ENCODE assay signal across 10 cellular contexts in genomic region chr2:174631009-174631981, GRCh38. TPM values are rescaled to one million over a fixed set of nuclear protein-coding genes. Genes with fewer than 3 reads are reported as not detected.
DNase-seq lines count a peak whose midpoint lies in the region; ATAC-seq, FAIRE-seq and TF ChIP-seq lines count a peak whose summit lies in the region.
"Had no signal": no experiment of that assay in that cellular context is flagged by ENCODE, and none has a peak within 500 bp of the region (broad histone marks: within the 10 kb centered on the region; RNA-seq: fewer than 3 reads in every experiment).

No MANE protein-coding gene starts in this region.

- 39% methylated on average over 11 of the region's 11 CpGs for WGBS in GM12878 (ENCODE audit: insufficient coverage, insufficient replicate concordance, low lambda C conversion rate, missing lambda C conversion rate)

- no peaks in the 10 kb centered on the region for H3K27me3 ChIP-seq in CD4-positive, alpha-beta memory T cell (ENCODE audit: insufficient read depth, low read length)
- no peaks in the 10 kb centered on the region for H3K27me3 ChIP-seq in Loucy (ENCODE audit: insufficient read depth, low read length, poor library complexity, severe bottlenecking)
- no peaks in the 10 kb centered on the region for H3K27me3 ChIP-seq in GM12878 (replicated peaks in 1 of 2; ENCODE audit: control insufficient read depth in 2 of 2, insufficient read depth in 2 of 2, low read length in 1 of 2)

- no peak for TF ChIP-seq CTCF in Loucy (conservative IDR thresholded peaks at IDR 0.05; ENCODE audit: low read length)
- no peak for TF ChIP-seq CTCF in GM12878 (IDR thresholded peaks at IDR 0.05 in 2 of 3, conservative IDR thresholded peaks at IDR 0.05 in 1 of 3; ENCODE audit: control insufficient read depth in 2 of 3, extremely low read depth in 1 of 3, insufficient read depth in 1 of 3, low read depth in 3 of 3, low read length in 3 of 3)

- H3K4me3 ChIP-seq in CD4-positive, alpha-beta memory T cell (ENCODE audit: low read length in 2 of 2), result peak overlapping the region; percentile 64 to 72
- H3K4me3 ChIP-seq in Loucy (ENCODE audit: low read length, poor library complexity, severe bottlenecking) (peak overlapping the region; percentile 83), GM12878 (peak overlapping the region; percentile 84)

- H3K4me1 ChIP-seq in CD4-positive, alpha-beta memory T cell (ENCODE audit: insufficient read depth, low read length), result peaks cover 80% of the 10 kb centered on the region
- H3K4me1 ChIP-seq in Loucy (ENCODE audit: insufficient read depth, low read length, poor library complexity, severe bottlenecking) (peaks cover 79% of the 10 kb centered on the region), GM12878 (ENCODE audit: control insufficient read depth, insufficient read depth, low read length) (peaks cover 22% of the 10 kb centered on the region)

- no peak for FAIRE-seq in GM12878 (lab: Jason Lieb, UNC)

- RAD21 ChIA-PET in GM12878 (lab: Charles Lee; ENCODE audit: unreplicated experiment), result interaction anchor here (1.1 to 5.5 kb wide), 4 partner anchors 19 to 169 kb away, joined by 3 to 137 read pairs (median 9); no protein-coding TSS in a partner anchor

- H3K36me3 ChIP-seq in CD4-positive, alpha-beta memory T cell (ENCODE audit: insufficient read depth, low read length), result peaks cover 13% of the 10 kb centered on the region
- H3K36me3 ChIP-seq in Loucy (ENCODE audit: insufficient read depth, low read length), result peaks cover 5% of the 10 kb centered on the region; the same call in 1 of the 2 replicates
- peaks cover 0 to 8% of the 10 kb centered on the region in 2 experiments; a peak in 2 of 4 replicates for H3K36me3 ChIP-seq in GM12878 (ENCODE audit: control insufficient read depth in 2 of 2, insufficient read depth in 2 of 2, low read length in 1 of 2)

- H4K20me1 ChIP-seq in Loucy (ENCODE audit: insufficient read depth, low read length, poor library complexity, severe bottlenecking) (peaks cover 49% of the 10 kb centered on the region), GM12878 (ENCODE audit: control insufficient read depth, insufficient read depth) (no peaks in the 10 kb centered on the region)

- no peak for DNase-seq in CD4-positive, alpha-beta memory T cell
- no peak for DNase-seq in GM12878 (ENCODE audit: low read depth, low spot score)
- peak; percentile 86 for DNase-seq in non-pigmented ciliary epithelial cell (ENCODE audit: low read depth)
- DNase-seq in NCI-H2029 (lab: John Stamatoyannopoulos, UW), result no peak
- DNase-seq in activated effector memory CD4-positive, alpha-beta T cell treated with Interleukin-2 at 50 U/mL for 16 hours, result no peak
- DNase-seq in GF-D8 (lab: John Stamatoyannopoulos, UW), result no peak
- DNase-seq: NCI-H748 treated with DMSO at 0.1 percent for 48 hours; stimulated activated CD4-positive, alpha-beta T cell treated with anti-CD3 and anti-CD28 coated beads, Interleukin-4, amount 100 ng/mL, for 1 hour had no signal

- H2AFZ ChIP-seq in Loucy (ENCODE audit: low read length) (no peak overlapping the region), GM12878 (ENCODE audit: control insufficient read depth, low read depth, low read length) (no peak overlapping the region; the same call in 1 of the 2 replicates)

- TF ChIP-seq EP300 in GM12878 (IDR thresholded peaks at IDR 0.05; ENCODE audit: borderline replicate concordance in 1 of 2, control insufficient read depth in 1 of 2, low read depth in 2 of 2, low read length in 2 of 2), result no peak

- intact Hi-C loops in CD4-positive, alpha-beta memory T cell (cut with micrococcal nuclease), result loop anchor here (2.0 to 5.0 kb wide), 2 partner anchors 14 to 34 kb away; partner anchors contain the start of gene WIPF1
- intact Hi-C loops in GM12878 (cut with micrococcal nuclease; ENCODE audit: unreplicated experiment), result no loop called here

- no peaks in the 10 kb centered on the region for H3K27me3 Mint-ChIP-seq in CD4-positive, alpha-beta memory T cell

- POLR2A ChIA-PET in CD4-positive, alpha-beta memory T cell (lab: Charles Lee; ENCODE audit: partially characterized antibody), result interaction anchor here (1.0 to 4.8 kb wide), 7 partner anchors 8 to 51 kb away, joined by 4 to 139 read pairs (median 10); partner anchors contain the start of gene WIPF1
- POLR2A ChIA-PET in GM12878 (lab: Charles Lee), result interaction anchor here (1.1 to 3.5 kb wide), 3 partner anchors 7 to 21 kb away, joined by 3 to 27 read pairs (median 5); no protein-coding TSS in a partner anchor

- H3K4me2 ChIP-seq in Loucy (ENCODE audit: low read depth, low read length, poor library complexity, severe bottlenecking), result peak overlapping the region; percentile 99
- peak overlapping the region; percentile 100 for H3K4me2 ChIP-seq in GM12878 (ENCODE audit: control insufficient read depth, insufficient read depth)

- H3K79me2 ChIP-seq in Loucy (ENCODE audit: insufficient read depth, low read length) (peaks cover 80% of the 10 kb centered on the region), GM12878 (ENCODE audit: control insufficient read depth, insufficient read depth, low read length) (peaks cover 40% of the 10 kb centered on the region)

- no peak for ATAC-seq in GM12878
- no peak for ATAC-seq in HG02973 (IDR thresholded peaks at IDR 0.05; ENCODE audit: unreplicated experiment)

- peak overlapping the region; percentile 76 for H3K27ac ChIP-seq in CD4-positive, alpha-beta memory T cell (ENCODE audit: low read depth, low read length)
- H3K27ac ChIP-seq in GM12878 (ENCODE audit: control insufficient read depth, insufficient read depth), result peak overlapping the region; percentile 91

- peaks cover 55 to 96% (median 66%) of the 10 kb centered on the region in 4 donors for H3K4me1 Mint-ChIP-seq in CD4-positive, alpha-beta memory T cell

- in situ Hi-C loops in GM12878 (cut with MboI), result no loop called here

- H3K4me3 Mint-ChIP-seq in CD4-positive, alpha-beta memory T cell, result peak overlapping the region; percentile 91 to 94 (median 92)

- H3F3A ChIP-seq in Loucy (ENCODE audit: low read depth), result no peaks in the 10 kb centered on the region

- TF ChIP-seq RAD21 in GM12878 (IDR thresholded peaks at IDR 0.05; ENCODE audit: insufficient read depth, low read depth, low read length), result no peak

- H3K27ac Mint-ChIP-seq in CD4-positive, alpha-beta memory T cell, result peak overlapping the region; percentile 89 to 98 (median 94)

- no peaks in the 10 kb centered on the region for H3K9me3 ChIP-seq in CD4-positive, alpha-beta memory T cell (ENCODE audit: control insufficient read depth in 1 of 2, low read length in 2 of 2)
- no peaks in the 10 kb centered on the region for H3K9me3 ChIP-seq in Loucy (ENCODE audit: insufficient read depth, low read depth, low read length)
- no peaks in the 10 kb centered on the region for H3K9me3 ChIP-seq in GM12878 (replicated peaks; ENCODE audit: control insufficient read depth, insufficient read depth, low read length)

- TF ChIP-seq POLR2A in GM12878 (IDR thresholded peaks at IDR 0.05; ENCODE audit: low read depth, low read length), result no peak

- BruUV-seq in GM12878 (replicated peaks; lab: Mats Ljungman, UMichigan), result no TSS peak

- peaks cover 44 to 72% of the 10 kb centered on the region in 2 donors for H3K36me3 Mint-ChIP-seq in CD4-positive, alpha-beta memory T cell

- H3K9me2 ChIP-seq in Loucy (replicated peaks; ENCODE audit: low read depth, low read length), result no peaks in the 10 kb centered on the region

- SMC1A ChIA-PET in GM12878 (lab: Charles Lee; ENCODE audit: uncharacterized antibody, unreplicated experiment), result interaction anchor here (1.1 to 16.0 kb wide), 4 partner anchors 25 to 55 kb away, joined by 3 to 512 read pairs (median 26); partner anchors contain the start of gene WIPF1

- no peaks in the 10 kb centered on the region for H3K9me3 Mint-ChIP-seq in CD4-positive, alpha-beta memory T cell

- CTCF ChIA-PET in CD4-positive, alpha-beta memory T cell (lab: Charles Lee; ENCODE audit: partially characterized antibody), result interaction anchor here (1.5 to 5.0 kb wide), 3 partner anchors 8 to 56 kb away, joined by 3 to 48 read pairs (median 4); no protein-coding TSS in a partner anchor
- CTCF ChIA-PET in GM12878 (lab: Yijun Ruan, JAX), result interaction anchor here (1.8 to 6.8 kb wide), 2 partner anchors 8 to 56 kb away, joined by 13 to 76 read pairs; no protein-coding TSS in a partner anchor

- H3K9ac ChIP-seq in Loucy (ENCODE audit: low read depth, low read length, poor library complexity, severe bottlenecking) (peak overlapping the region; percentile 89), GM12878 (ENCODE audit: control insufficient read depth, insufficient read depth, low read length) (peak overlapping the region; percentile 79)

TF ChIP-seq in GM12878, 131 proteins besides CTCF, POLR2A, EP300 and RAD21 (continues in another document):
- TF ChIP-seq IRF4 (IDR thresholded peaks at IDR 0.05; ENCODE audit: low read depth, low read length) (peak; percentile 54; the same call in 1 of the 2 replicates), EED (IDR thresholded peaks at IDR 0.05; ENCODE audit: low read depth) (peak; percentile 47; the same call in 1 of the 2 replicates), RELA (IDR thresholded peaks at IDR 0.05; ENCODE audit: borderline replicate concordance, partially characterized antibody) (no peak), IKZF1 (conservative IDR thresholded peaks at IDR 0.05) (peak; percentile 28; the same call in 1 of the 2 replicates), SIX5 (IDR thresholded peaks at IDR 0.05; ENCODE audit: low read depth, low read length, severe bottlenecking) (no peak)

RNA-seq across cellular contexts. Expression of gene WIPF1, which starts 33.7 kb away (rescaled TPM):
- total RNA-seq in CD4-positive, alpha-beta memory T cell, result 100 to 1,000 TPM; 483 to 484 TPM
- polyA plus RNA-seq in CD4-positive, alpha-beta memory T cell, result 100 to 1,000 TPM in 1 of 2 donors, 10 to 100 TPM in 1; 79.2 to 169 TPM
- total RNA-seq in GM12878 (2013; cell fraction: nucleolus; rRNA removed), result 126 and 131 TPM in 2 replicates
- total RNA-seq in GM12878 (2014; rRNA removed), result 23.9 and 25.2 TPM in 2 replicates
- total RNA-seq in GM12878 (2014; rRNA removed; fragmentation: Illumina TruSeq; extraction: Trizol), result 52.1 and 57.1 TPM in 2 replicates
- total RNA-seq in GM12878 (2021), result 135 and 141 TPM in 2 replicates
- polyA plus RNA-seq in GM12878 (2011; ENCODE audit: low read depth), result 45.3 TPM
- 96.8 and 110 TPM in 2 replicates for polyA plus RNA-seq in GM12878 (2011; rRNA removed)
- polyA plus RNA-seq in GM12878 (2011; cell fraction: cytosol; rRNA removed), result 103 and 160 TPM in 2 replicates
- polyA plus RNA-seq in GM12878 (2011; cell fraction: nucleus; rRNA removed), result 112 and 138 TPM in 2 replicates
- polyA plus RNA-seq in GM12878 (2012), result 115 and 116 TPM in 2 replicates
- 185 and 188 TPM in 2 replicates for polyA plus RNA-seq in GM12878 (2014; fragmentation: Illumina TruSeq; extraction: Trizol)
- polyA plus RNA-seq in GM12878 (2014; fragmentation: Nextera tagmentation; extraction: Ambion mirVana), result 10 to 100 TPM; 23.1 to 28.6 TPM
- 66.7 and 68.8 TPM in 2 replicates for polyA plus RNA-seq in GM12878 (2014; rRNA removed)
- polyA plus RNA-seq in GM12878 (2016; fragmentation: Nextera tagmentation; extraction: Ambion mirVana), result 10 to 100 TPM; 71.2 to 77.5 TPM
- polyA minus RNA-seq in GM12878 (2011; rRNA and poly(A)+ RNA removed), result 114 and 136 TPM in 2 replicates
- polyA minus RNA-seq in GM12878 (2011; cell fraction: cytosol; rRNA and poly(A)+ RNA removed), result 56.0 and 63.3 TPM in 2 replicates
- 84.1 and 152 TPM in 2 replicates for polyA minus RNA-seq in GM12878 (2011; cell fraction: nucleus; rRNA and poly(A)+ RNA removed)
